In the genomic region with DNA sequence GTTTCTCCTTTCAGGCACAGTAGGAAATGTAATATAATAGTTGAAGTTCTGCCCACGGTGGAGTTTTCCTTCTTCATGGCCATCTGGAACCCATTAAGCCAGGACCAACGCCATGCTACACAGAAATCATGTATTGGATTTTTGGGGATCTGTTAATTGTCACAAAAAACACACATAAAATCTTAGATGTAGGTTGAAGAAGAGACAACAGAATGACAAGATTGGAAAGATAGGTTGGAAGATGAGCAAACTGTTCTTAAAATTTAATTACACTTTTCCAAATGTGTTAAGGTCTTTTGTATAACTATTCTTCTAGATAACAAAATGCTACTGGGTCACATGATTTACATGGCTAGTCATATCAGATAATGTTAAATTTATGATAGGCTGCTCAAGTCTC, we compare ENCODE assay signal across 23 cellular contexts.
A peak's percentile ranks its signal among the peaks of the same experiment; 100 is the strongest.
DNase-seq lines count a peak whose midpoint lies in the region; ATAC-seq lines count a peak whose summit lies in the region.
"Had no signal": no experiment of that assay in that cellular context is flagged by ENCODE, and none has a peak within 500 bp of the region (broad histone marks: within the 10 kb centered on the region; RNA-seq: fewer than 3 reads in every experiment).

No MANE protein-coding gene starts in this region.

- no peaks in the 10 kb centered on the region for H3K4me1 ChIP-seq in neuronal stem cell (ENCODE audit: control insufficient read depth in 2 of 2, insufficient read depth in 1 of 2, low read depth in 1 of 2, low read length in 2 of 2)
- H3K4me1 ChIP-seq: SJSA1 had no signal

- H3K9ac ChIP-seq in neuronal stem cell (ENCODE audit: low read depth, low read length, poor library complexity), result no peak overlapping the region

- in situ Hi-C loops in G401 (cut with HindIII; ENCODE audit: low sequenced_read_pairs), result no loop called here

- H4K8ac ChIP-seq in neuronal stem cell (ENCODE audit: low read depth, low read length), result no peak overlapping the region

- WGBS in neuronal stem cell (ENCODE audit: extremely low coverage in 2 of 2, insufficient read length in 2 of 2, insufficient replicate concordance in 1 of 2), 2 donors, result no CpG with 5 or more reads among the region's 2 CpGs

- peak; percentile 6 for DNase-seq in G401 (ENCODE audit: low spot score)
- peak; percentile 0 for DNase-seq in RPMI7951 (ENCODE audit: low read depth)
- DNase-seq in brain pericyte (ENCODE audit: low read depth, low spot score), result peak; percentile 25
- DNase-seq in myocyte (ENCODE audit: low read depth), result peak; percentile 10
- no peak for DNase-seq in neuronal stem cell (ENCODE audit: low spot score)
- DNase-seq in GM03348 (ENCODE audit: low spot score), result no peak
- DNase-seq in H4 (ENCODE audit: low spot score), result no peak
- DNase-seq: GDM1, GOT3, Kasumi-1, NCI-H1105, NCI-H1436 treated with DMSO at 0.1 percent for 48 hours, NCI-H187 treated with DMSO at 0.1 percent for 48 hours, NCI-H524, NCI-H774, PC-3, Right ventricle myocardium superior, RPMI8226, SW 1271 had no signal

- no peak overlapping the region for H2AK5ac ChIP-seq in neuronal stem cell (ENCODE audit: low read depth, low read length)

- no peak overlapping the region for H2BK5ac ChIP-seq in neuronal stem cell (ENCODE audit: low read length)

- no peak overlapping the region for H3K18ac ChIP-seq in neuronal stem cell (ENCODE audit: low read length)

- H3K9me3 ChIP-seq in neuronal stem cell (replicated peaks in 1 of 2; ENCODE audit: control insufficient read depth in 2 of 2, insufficient read depth in 1 of 2, low read depth in 1 of 2, low read length in 2 of 2), result peaks cover 0 to 6% of the 10 kb centered on the region in 2 donors

- H3K4me3 ChIP-seq in neuronal stem cell (ENCODE audit: low read length in 2 of 2), result no peak overlapping the region
- H3K4me3 ChIP-seq: SJSA1 had no signal

- H3K23ac ChIP-seq in neuronal stem cell (ENCODE audit: low read depth, low read length, poor library complexity), result no peak overlapping the region

- no peak overlapping the region for H2BK15ac ChIP-seq in neuronal stem cell (ENCODE audit: low read length)

- no peak overlapping the region for H2AFZ ChIP-seq in neuronal stem cell (ENCODE audit: low read length)

- no peak overlapping the region for H4K91ac ChIP-seq in neuronal stem cell (ENCODE audit: low read depth, low read length, poor library complexity)

- H2BK12ac ChIP-seq in neuronal stem cell (ENCODE audit: low read length), result no peak overlapping the region

- H3K27ac ChIP-seq in neuronal stem cell (replicated peaks; ENCODE audit: low read length), result no peak overlapping the region
- H3K27ac ChIP-seq: SJSA1 had no signal

- no peak for ATAC-seq in HG02623 (IDR thresholded peaks at IDR 0.05; ENCODE audit: unreplicated experiment)
- ATAC-seq: HCT116, HepG2, PC-3 had no signal

- no peak overlapping the region for H3K4ac ChIP-seq in neuronal stem cell (ENCODE audit: low read length)

- no peaks in the 10 kb centered on the region for H3K79me1 ChIP-seq in neuronal stem cell (ENCODE audit: low read depth, low read length)

- no peaks in the 10 kb centered on the region for H3K27me3 ChIP-seq in neuronal stem cell (ENCODE audit: control insufficient read depth in 3 of 3, insufficient read depth in 3 of 3, low read depth in 1 of 3, low read length in 3 of 3)
- H3K27me3 ChIP-seq: SJSA1 had no signal

- no peaks in the 10 kb centered on the region for H3K36me3 ChIP-seq in neuronal stem cell (replicated peaks in 1 of 2; ENCODE audit: control insufficient read depth in 2 of 2, insufficient read depth in 2 of 2, low read length in 2 of 2)
- H3K36me3 ChIP-seq: SJSA1 had no signal

- H3K14ac ChIP-seq in neuronal stem cell (ENCODE audit: low read length), result no peak overlapping the region

- no peak overlapping the region for H2BK120ac ChIP-seq in neuronal stem cell (ENCODE audit: low read depth, low read length)

- no peak overlapping the region for H3K4me2 ChIP-seq in neuronal stem cell (ENCODE audit: insufficient read depth, low read length, poor library complexity, severe bottlenecking)

Comparison
In these comparisons a context has a peak if more than half of its experiments do, and no peak if none do; other contexts are left out.
1. DNase-seq: peak in G401 (single experiment), RPMI7951 (single experiment), brain pericyte (single experiment) and myocyte (single experiment); none in neuronal stem cell (single experiment), GM03348 (single experiment) and H4 (single experiment).